In the genomic region with DNA sequence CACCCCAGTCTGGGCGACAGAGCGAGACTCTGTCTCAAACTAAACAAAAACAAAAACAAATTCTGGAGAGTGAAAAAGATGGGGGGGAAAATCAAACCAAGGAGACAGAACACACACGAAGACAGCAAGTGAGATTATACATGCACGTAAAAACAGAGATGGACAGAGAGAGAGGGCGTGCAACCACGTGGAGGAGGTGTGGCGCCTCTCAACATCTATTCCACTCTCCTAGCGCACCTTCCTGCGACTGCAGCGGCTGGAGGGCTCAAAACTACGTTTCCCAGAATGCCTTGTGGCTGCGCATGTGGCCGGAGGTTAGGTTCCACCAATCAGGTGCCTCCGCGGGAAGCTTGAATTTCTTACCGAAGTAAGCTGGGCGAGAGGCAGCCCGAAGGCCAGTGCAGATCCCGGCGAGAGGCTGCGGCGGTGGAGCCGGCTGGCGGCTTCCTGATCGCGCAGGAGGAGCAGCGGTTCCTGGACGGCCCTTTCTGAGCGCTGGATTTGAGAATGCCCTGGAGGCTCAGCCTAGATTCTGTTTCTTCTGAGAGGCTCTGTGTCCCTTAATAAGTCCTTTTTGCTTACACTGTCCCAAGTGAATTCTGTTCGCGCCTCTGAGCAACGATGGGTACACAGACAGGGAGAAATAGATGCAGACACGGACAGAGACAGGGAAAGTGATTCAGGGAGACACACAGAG, we compare ENCODE assay signal across 8 cellular contexts. TPM values are rescaled to one million over a fixed set of nuclear protein-coding genes. Genes with fewer than 3 reads are reported as not detected.
DNase-seq lines count a peak whose midpoint lies in the region; ATAC-seq and TF ChIP-seq lines count a peak whose summit lies in the region.

No MANE protein-coding gene starts in this region.

- DNase-seq in HK-2 (ENCODE audit: unreplicated experiment) (peak; percentile 90), NCI-H748 (lab: John Stamatoyannopoulos, UW; ENCODE audit: unreplicated experiment) (peak; percentile 99), lower lobe of right lung (peak; percentile 92)
- peak; percentile 94 for DNase-seq in activated CD4-positive, alpha-beta T cell treated with anti-CD3 and anti-CD28 coated beads, Interleukin-2, amount 10 ng/mL, durations not matched to agents 7 days and 5 days
- peak; percentile 61 for DNase-seq in stimulated activated CD8-positive, alpha-beta memory T cell treated with anti-CD3 and anti-CD28 coated beads, Interleukin-12 subunit alpha, Interleukin-12 subunit beta, amount 100 ng/mL, for 24 hours (ENCODE audit: extremely low read depth)

- H3K4me3 Mint-ChIP-seq in activated CD4-positive, alpha-beta T cell treated with anti-CD3 and anti-CD28 coated beads, Interleukin-2, amount 10 ng/mL, durations not matched to agents 7 days and 5 days = peak overlapping the region; percentile 79

- H3K4me3 ChIP-seq in GM12875 (ENCODE audit: low read depth, low read length) (peak overlapping the region; percentile 21), ectodermal cell (ENCODE audit: insufficient read depth, low read depth, low read length) (peak overlapping the region; percentile 11), lower lobe of right lung (no peak overlapping the region)

- H3K9me3 Mint-ChIP-seq in activated CD4-positive, alpha-beta T cell treated with anti-CD3 and anti-CD28 coated beads, Interleukin-2, amount 10 ng/mL, durations not matched to agents 7 days and 5 days = no peaks in the 10 kb centered on the region

- H3K27ac ChIP-seq in ectodermal cell (ENCODE audit: insufficient read depth, low read depth, low read length, poor library complexity, severe bottlenecking) = no peak overlapping the region
- H3K27ac ChIP-seq in lower lobe of right lung = no peak overlapping the region

- 12% methylated on average over 33 of the region's 33 CpGs for WGBS in ectodermal cell, 2 experiments

- intact Hi-C loops in lower lobe of right lung (cut with DNase I) = no loop called here

- H3K27ac Mint-ChIP-seq in activated CD4-positive, alpha-beta T cell treated with anti-CD3 and anti-CD28 coated beads, Interleukin-2, amount 10 ng/mL, durations not matched to agents 7 days and 5 days = peak overlapping the region; percentile 89

- H3K36me3 Mint-ChIP-seq in activated CD4-positive, alpha-beta T cell treated with anti-CD3 and anti-CD28 coated beads, Interleukin-2, amount 10 ng/mL, durations not matched to agents 7 days and 5 days (ENCODE audit: low read depth) = peaks cover 2% of the 10 kb centered on the region

- H3K9me3 ChIP-seq in ectodermal cell (ENCODE audit: control insufficient read depth, low read length) (no peaks in the 10 kb centered on the region), lower lobe of right lung (no peaks in the 10 kb centered on the region)

- peak; percentile 93 for ATAC-seq in lower lobe of right lung
- ATAC-seq in HG02840 (IDR thresholded peaks at IDR 0.05; ENCODE audit: low FRiP score, unreplicated experiment) = no peak

- TF ChIP-seq CTCF in GM12875 (IDR thresholded peaks at IDR 0.05; ENCODE audit: borderline replicate concordance, insufficient read depth, low read depth, low read length) (no peak), lower lobe of right lung (IDR thresholded peaks at IDR 0.05) (no peak)

- H3K4me1 ChIP-seq in ectodermal cell (ENCODE audit: control insufficient read depth, insufficient read depth, low read length) = peaks cover 3% of the 10 kb centered on the region
- H3K4me1 ChIP-seq in lower lobe of right lung = peaks cover 5% of the 10 kb centered on the region

- CTCF ChIA-PET in activated CD4-positive, alpha-beta T cell treated with anti-CD3 and anti-CD28 coated beads, Interleukin-2, amount 10 ng/mL, durations not matched to agents 7 days and 5 days (lab: Charles Lee) = interaction anchor here (0.6 to 1.3 kb wide), 3 partner anchors 9 to 25 kb away, joined by 3 to 4 read pairs (median 3); a partner anchor contains a TSS

- H3K36me3 ChIP-seq in ectodermal cell (ENCODE audit: control insufficient read depth, insufficient read depth, low read length) (no peaks in the 10 kb centered on the region), lower lobe of right lung (no peaks in the 10 kb centered on the region)

- POLR2A ChIA-PET in activated CD4-positive, alpha-beta T cell treated with anti-CD3 and anti-CD28 coated beads, Interleukin-2, amount 10 ng/mL, durations not matched to agents 7 days and 5 days (lab: Charles Lee) = no interaction called here

- H3K4me1 Mint-ChIP-seq in activated CD4-positive, alpha-beta T cell treated with anti-CD3 and anti-CD28 coated beads, Interleukin-2, amount 10 ng/mL, durations not matched to agents 7 days and 5 days = peaks cover 18% of the 10 kb centered on the region

- H3K27me3 Mint-ChIP-seq in activated CD4-positive, alpha-beta T cell treated with anti-CD3 and anti-CD28 coated beads, Interleukin-2, amount 10 ng/mL, durations not matched to agents 7 days and 5 days = peaks cover 19% of the 10 kb centered on the region

- H3K27me3 ChIP-seq in ectodermal cell (ENCODE audit: control insufficient read depth, insufficient read depth, low read length, poor library complexity, severe bottlenecking) (peaks cover 17% of the 10 kb centered on the region), lower lobe of right lung (ENCODE audit: low read depth) (no peaks in the 10 kb centered on the region)

RNA-seq across cellular contexts. Expression of a gene that starts 13.1 kb away (rescaled TPM):
- not detected for total RNA-seq in activated CD4-positive, alpha-beta T cell treated with anti-CD3 and anti-CD28 coated beads, Interleukin-2, amount 10 ng/mL, durations not matched to agents 7 days and 5 days
- 0.31 TPM for polyA plus RNA-seq in ectodermal cell (2013, experiment 1 of 4)
- 0.11 TPM for polyA plus RNA-seq in ectodermal cell (2013, experiment 2 of 4)
- 0.27 TPM for polyA plus RNA-seq in ectodermal cell (2013, experiment 3 of 4)
- polyA plus RNA-seq in ectodermal cell (2013, experiment 4 of 4) = 0.16 TPM
- not detected for total RNA-seq in lower lobe of right lung

RNA-seq across cellular contexts. Expression of a gene that starts 25.3 kb away (rescaled TPM):
- 10 to 100 TPM in 1 of 2 experiments, 1 to 10 TPM in 1; 9.7 to 11.4 TPM for total RNA-seq in activated CD4-positive, alpha-beta T cell treated with anti-CD3 and anti-CD28 coated beads, Interleukin-2, amount 10 ng/mL, durations not matched to agents 7 days and 5 days
- polyA plus RNA-seq in ectodermal cell (2013, experiment 1 of 4) = 12.9 TPM
- 10.9 TPM for polyA plus RNA-seq in ectodermal cell (2013, experiment 2 of 4)
- 11.3 TPM for polyA plus RNA-seq in ectodermal cell (2013, experiment 3 of 4)
- 11.7 TPM for polyA plus RNA-seq in ectodermal cell (2013, experiment 4 of 4)
- 7.5 TPM for total RNA-seq in lower lobe of right lung

RNA-seq across cellular contexts. Expression of a gene that starts 41.8 kb away (rescaled TPM):
- 10 to 100 TPM; 17.5 to 19.1 TPM for total RNA-seq in activated CD4-positive, alpha-beta T cell treated with anti-CD3 and anti-CD28 coated beads, Interleukin-2, amount 10 ng/mL, durations not matched to agents 7 days and 5 days
- polyA plus RNA-seq in ectodermal cell (2013, experiment 1 of 4) = 18.4 TPM
- polyA plus RNA-seq in ectodermal cell (2013, experiment 2 of 4) = 18.2 TPM
- polyA plus RNA-seq in ectodermal cell (2013, experiment 3 of 4) = 18.7 TPM
- 19.7 TPM for polyA plus RNA-seq in ectodermal cell (2013, experiment 4 of 4)
- total RNA-seq in lower lobe of right lung = 21.4 TPM

RNA-seq across cellular contexts. Expression of a gene that starts 46.0 kb away (rescaled TPM):
- under 1 TPM; 0.04 to 0.10 TPM for total RNA-seq in activated CD4-positive, alpha-beta T cell treated with anti-CD3 and anti-CD28 coated beads, Interleukin-2, amount 10 ng/mL, durations not matched to agents 7 days and 5 days
- 15.9 TPM for polyA plus RNA-seq in ectodermal cell (2013, experiment 1 of 4)
- 18.4 TPM for polyA plus RNA-seq in ectodermal cell (2013, experiment 2 of 4)
- polyA plus RNA-seq in ectodermal cell (2013, experiment 3 of 4) = 14.4 TPM
- 15.8 TPM for polyA plus RNA-seq in ectodermal cell (2013, experiment 4 of 4)
- total RNA-seq in lower lobe of right lung = 18.8 TPM
